Comparison of ENCODE assay signal across 17 cellular contexts in genomic region chr20:35510946-35511735, GRCh38. TPM values are rescaled to one million over a fixed set of nuclear protein-coding genes. Genes with fewer than 3 reads are reported as not detected.
A peak's percentile ranks its signal among the peaks of the same experiment; 100 is the strongest.
DNase-seq lines count a peak whose midpoint lies in the region; ATAC-seq and TF ChIP-seq lines count a peak whose summit lies in the region.
"Had no signal": no experiment of that assay in that cellular context is flagged by ENCODE, and none has a peak within 500 bp of the region (broad histone marks: within the 10 kb centered on the region; RNA-seq: fewer than 3 reads in every experiment).

No MANE protein-coding gene starts in this region.

- H3K4me3 Mint-ChIP-seq in glutamatergic neuron (ENCODE audit: unreplicated experiment) = no peak overlapping the region
- H3K4me3 Mint-ChIP-seq: CD8-positive, alpha-beta T cell; HFFc6 had no signal

- H3K36me3 ChIP-seq in OCI-LY7 (ENCODE audit: insufficient read depth, low read length) (peaks cover 81% of the 10 kb centered on the region), mammary epithelial cell (ENCODE audit: insufficient read depth, low read length) (peaks cover 8% of the 10 kb centered on the region), mesenchymal stem cell (ENCODE audit: control insufficient read depth in 1 of 2, insufficient read depth in 2 of 2, low read depth in 1 of 2, low read length in 2 of 2) (peaks cover 74 to 91% of the 10 kb centered on the region in 2 experiments)

- dilution Hi-C loops in mammary epithelial cell (cut with HindIII; ENCODE audit: low sequenced_read_pairs) = no loop called here

- no peak overlapping the region for H2AFZ ChIP-seq in OCI-LY7 (ENCODE audit: low read length)
- H2AFZ ChIP-seq in mammary epithelial cell (ENCODE audit: low read depth, low read length) = no peak overlapping the region
- H2AFZ ChIP-seq in mesenchymal stem cell (ENCODE audit: low read depth, low read length) = no peak overlapping the region

- H3K4me2 ChIP-seq in OCI-LY7 (ENCODE audit: low read length) (no peak overlapping the region), mammary epithelial cell (ENCODE audit: insufficient read depth, low read depth, low read length) (no peak overlapping the region), mesenchymal stem cell (ENCODE audit: low read length, poor library complexity, severe bottlenecking) (no peak overlapping the region)
- H3K4me2 ChIP-seq: BLaER1 treated with 17β-estradiol and CSF1 and Interleukin-3, amounts not matched to agents 10 nM and 100 nM had no signal

- peak overlapping the region; percentile 49 for H2AK5ac ChIP-seq in mesenchymal stem cell (ENCODE audit: low read length, severe bottlenecking)

- H4K20me1 ChIP-seq in OCI-LY7 (ENCODE audit: insufficient read depth, low read length) (no peaks in the 10 kb centered on the region), mammary epithelial cell (ENCODE audit: insufficient read depth, low read length) (no peaks in the 10 kb centered on the region)

- H3K4me1 ChIP-seq in OCI-LY7 (ENCODE audit: insufficient read depth, low read length, poor library complexity, severe bottlenecking) = peaks cover 3% of the 10 kb centered on the region
- H3K4me1 ChIP-seq in mammary epithelial cell (ENCODE audit: insufficient read depth, low read length) = peaks cover 15% of the 10 kb centered on the region
- peaks cover 19% of the 10 kb centered on the region for H3K4me1 ChIP-seq in mesenchymal stem cell (ENCODE audit: control insufficient read depth, insufficient read depth, low read depth, low read length)

- H2BK15ac ChIP-seq in mesenchymal stem cell (ENCODE audit: low read depth, poor library complexity, severe bottlenecking) = no peak overlapping the region

- no peaks in the 10 kb centered on the region for H3K9me2 ChIP-seq in OCI-LY7 (ENCODE audit: insufficient read depth, low read length)

- H3K23ac ChIP-seq in mesenchymal stem cell (ENCODE audit: low read length in 2 of 2) = no peak overlapping the region

- no peak for ATAC-seq in GM18517 (IDR thresholded peaks at IDR 0.05; ENCODE audit: unreplicated experiment)
- ATAC-seq: CD8-positive, alpha-beta T cell had no signal

- no peak overlapping the region for H3K14ac ChIP-seq in mesenchymal stem cell (ENCODE audit: low read length in 2 of 2)

- in situ Hi-C loops in mammary epithelial cell (cut with MboI; ENCODE audit: low sequenced_read_pairs in 2 of 2) = no loop called here

- H3K27ac ChIP-seq in OCI-LY7 (ENCODE audit: low read depth, low read length, poor library complexity, severe bottlenecking) = no peak overlapping the region
- no peak overlapping the region for H3K27ac ChIP-seq in mammary epithelial cell (ENCODE audit: insufficient read depth, low read depth, low read length)
- peak overlapping the region; percentile 85 for H3K27ac ChIP-seq in mesenchymal stem cell (ENCODE audit: low read length, poor library complexity, severe bottlenecking)
- H3K27ac ChIP-seq: BLaER1 treated with 17β-estradiol and CSF1 and Interleukin-3, amounts not matched to agents 10 nM and 100 nM; HL-60 had no signal

- TSS peak; percentile 87 for BruUV-seq in OCI-LY7 (replicated peaks; lab: Mats Ljungman, UMichigan)
- TSS peak; percentile 89 for BruUV-seq in mammary epithelial cell (replicated peaks; lab: Mats Ljungman, UMichigan)

- H3K4me1 Mint-ChIP-seq in glutamatergic neuron (ENCODE audit: low read depth, unreplicated experiment) = no peaks in the 10 kb centered on the region

- WGBS in mammary epithelial cell (ENCODE audit: low coverage, missing lambda C conversion rate) = 81% methylated on average over 10 of the region's 12 CpGs
- WGBS in mesenchymal stem cell = 94% methylated on average over 9 of the region's 12 CpGs

- intact Hi-C loops in OCI-LY7 (cut with micrococcal nuclease; ENCODE audit: unreplicated experiment) (no loop called here), mammary epithelial cell (cut with micrococcal nuclease) (loop anchor here (1.0 to 10.0 kb wide), 2 partner anchors 206 to 373 kb away; no protein-coding TSS in a partner anchor)

- H2BK120ac ChIP-seq in mesenchymal stem cell (ENCODE audit: low read depth, low read length) = no peak overlapping the region

- H3K9ac ChIP-seq in mammary epithelial cell (ENCODE audit: insufficient read depth, low read length) = no peak overlapping the region
- no peak overlapping the region for H3K9ac ChIP-seq in mesenchymal stem cell (ENCODE audit: low read length)

- no peak overlapping the region for H2BK5ac ChIP-seq in mesenchymal stem cell (ENCODE audit: low read depth, low read length, poor library complexity, severe bottlenecking)

- no peak overlapping the region for H2BK12ac ChIP-seq in mesenchymal stem cell (ENCODE audit: low read length in 2 of 2)

- H3K9me3 ChIP-seq in OCI-LY7 (ENCODE audit: low read length) = no peaks in the 10 kb centered on the region
- no peaks in the 10 kb centered on the region for H3K9me3 ChIP-seq in mammary epithelial cell (replicated peaks; ENCODE audit: insufficient read depth, low read length)
- no peaks in the 10 kb centered on the region for H3K9me3 ChIP-seq in mesenchymal stem cell (ENCODE audit: control insufficient read depth, low read length)
- H3K9me3 ChIP-seq: BLaER1 treated with 17β-estradiol and CSF1 and Interleukin-3, amounts not matched to agents 10 nM and 100 nM; MG63 had no signal

- H3K79me2 ChIP-seq in OCI-LY7 (ENCODE audit: insufficient read depth, low read depth, low read length) (no peaks in the 10 kb centered on the region), mammary epithelial cell (ENCODE audit: insufficient read depth, low read length) (no peaks in the 10 kb centered on the region)

- H3K18ac ChIP-seq in mesenchymal stem cell (ENCODE audit: low read depth in 1 of 2, low read length in 2 of 2) = no peak overlapping the region

- H3K4ac ChIP-seq in mesenchymal stem cell (ENCODE audit: low read depth in 1 of 2, low read length in 2 of 2) = no peak overlapping the region

- TF ChIP-seq CTCF in OCI-LY7 (conservative IDR thresholded peaks at IDR 0.05; ENCODE audit: low read length) (no peak), mammary epithelial cell (conservative IDR thresholded peaks at IDR 0.05 in 1 of 2, IDR thresholded peaks at IDR 0.05 in 1 of 2; ENCODE audit: extremely low read depth in 1 of 2, insufficient read depth in 1 of 2, low read depth in 1 of 2, low read length in 2 of 2) (no peak), glutamatergic neuron (IDR thresholded peaks at IDR 0.05; ENCODE audit: partially characterized antibody, unreplicated experiment) (no peak)

- CTCF ChIA-PET in OCI-LY7 (lab: Charles Lee; ENCODE audit: unreplicated experiment) = interaction anchor here (0.5 to 0.7 kb wide), 2 partner anchors 16 to 143 kb away, joined by 3 read pairs; no protein-coding TSS in a partner anchor
- CTCF ChIA-PET in mammary epithelial cell (lab: Charles Lee; ENCODE audit: low non-redundant PET) = no interaction called here

- DNase-seq in A172 (ENCODE audit: low spot score) (peak; percentile 69), OCI-LY7 (ENCODE audit: low spot score) (no peak), mammary epithelial cell (no peak), mesenchymal stem cell (peak; percentile 41), glutamatergic neuron (no peak), NCI-H774 (lab: John Stamatoyannopoulos, UW) (no peak)
- DNase-seq: CD8-positive, alpha-beta T cell; MG63; NCI-H1092; NCI-H1436 treated with DMSO at 0.1 percent for 48 hours; NCI-H446 treated with DMSO at 0.1 percent for 48 hours had no signal

- no peaks in the 10 kb centered on the region for H3K27me3 Mint-ChIP-seq in glutamatergic neuron (ENCODE audit: unreplicated experiment)

- peaks cover 24% of the 10 kb centered on the region for H3K79me1 ChIP-seq in mesenchymal stem cell (replicated peaks; ENCODE audit: low read length, poor library complexity, severe bottlenecking)

- H4K8ac ChIP-seq in mesenchymal stem cell (ENCODE audit: low read length) = no peak overlapping the region

- POLR2A ChIA-PET in OCI-LY7 (lab: Charles Lee) = no interaction called here

- no peaks in the 10 kb centered on the region for H3K36me3 Mint-ChIP-seq in glutamatergic neuron (ENCODE audit: unreplicated experiment)

- H3K27me3 ChIP-seq in mammary epithelial cell (ENCODE audit: insufficient read depth, low read length) = no peaks in the 10 kb centered on the region
- H3K27me3 ChIP-seq in mesenchymal stem cell (ENCODE audit: control insufficient read depth in 1 of 2, insufficient read depth in 1 of 2, low read length in 2 of 2) = no peaks in the 10 kb centered on the region
- H3K27me3 ChIP-seq: BLaER1 treated with 17β-estradiol and CSF1 and Interleukin-3, amounts not matched to agents 10 nM and 100 nM; MG63 had no signal

- H3K4me3 ChIP-seq in OCI-LY7 (ENCODE audit: low read depth, low read length, poor library complexity, severe bottlenecking) (no peak overlapping the region), mammary epithelial cell (replicated peaks in 1 of 3; ENCODE audit: insufficient read depth in 1 of 3, low read depth in 2 of 3, low read length in 3 of 3) (no peak overlapping the region), mesenchymal stem cell (ENCODE audit: insufficient read depth in 1 of 2, low read depth in 1 of 2, low read length in 2 of 2) (no peak overlapping the region)
- H3K4me3 ChIP-seq: BLaER1 treated with 17β-estradiol and CSF1 and Interleukin-3, amounts not matched to agents 10 nM and 100 nM; MG63 had no signal

- no peak overlapping the region for H4K91ac ChIP-seq in mesenchymal stem cell (ENCODE audit: low read length)

- no peaks in the 10 kb centered on the region for H3K9me3 Mint-ChIP-seq in glutamatergic neuron (ENCODE audit: unreplicated experiment)
- H3K9me3 Mint-ChIP-seq: CD8-positive, alpha-beta T cell; HFFc6 had no signal

- no peak overlapping the region for H3K27ac Mint-ChIP-seq in glutamatergic neuron (ENCODE audit: unreplicated experiment)
- H3K27ac Mint-ChIP-seq: CD8-positive, alpha-beta T cell; HFFc6 had no signal

RNA-seq across cellular contexts. Expression of gene C20orf173, which starts 18.3 kb away (rescaled TPM):
- total RNA-seq in A172 (2014; rRNA removed; shearing (Covaris generic)) = not detected in 2 replicates
- total RNA-seq in OCI-LY7 (2014; rRNA removed; shearing (Covaris generic)) = not detected in 2 replicates
- not detected in 2 replicates for total RNA-seq in OCI-LY7 (2022)
- not detected for total RNA-seq in mammary epithelial cell
- polyA plus RNA-seq in mammary epithelial cell = not detected
- polyA minus RNA-seq in mammary epithelial cell = not detected
- polyA plus RNA-seq in mesenchymal stem cell (2013, experiment 1 of 2) = not detected
- not detected for polyA plus RNA-seq in mesenchymal stem cell (2013, experiment 2 of 2)
- not detected for total RNA-seq in glutamatergic neuron (ENCODE audit: unreplicated experiment)
- total RNA-seq: CD8-positive, alpha-beta T cell; HFFc6; HT1080; IMR-90 had no signal
- polyA plus RNA-seq: IMR-90 had no signal

RNA-seq across cellular contexts. Expression of gene ERGIC3, which starts 30.7 kb away (rescaled TPM):
- total RNA-seq in A172 (2014; rRNA removed; shearing (Covaris generic)) = 258 TPM in 2 replicates
- total RNA-seq in OCI-LY7 (2014; rRNA removed; shearing (Covaris generic)) = 171 and 178 TPM in 2 replicates
- total RNA-seq in OCI-LY7 (2022) (170 and 177 TPM in 2 replicates), mammary epithelial cell (100 to 1,000 TPM; 172 to 320 TPM), glutamatergic neuron (ENCODE audit: unreplicated experiment) (233 TPM)
- 281 TPM for polyA plus RNA-seq in mammary epithelial cell
- 267 TPM for polyA minus RNA-seq in mammary epithelial cell
- polyA plus RNA-seq in mesenchymal stem cell (2013, experiment 1 of 2) = 181 TPM
- polyA plus RNA-seq in mesenchymal stem cell (2013, experiment 2 of 2) = 185 TPM

RNA-seq across cellular contexts. Expression of gene CEP250, which starts 55.7 kb away (rescaled TPM):
- 18.4 and 21.4 TPM in 2 replicates for total RNA-seq in A172 (2014; rRNA removed; shearing (Covaris generic))
- total RNA-seq in OCI-LY7 (2014; rRNA removed; shearing (Covaris generic)) = 28.6 and 31.6 TPM in 2 replicates
- total RNA-seq in OCI-LY7 (2022) (68.9 and 74.4 TPM in 2 replicates), mammary epithelial cell (10 to 100 TPM; 19.0 to 45.5 TPM), glutamatergic neuron (ENCODE audit: unreplicated experiment) (39.4 TPM)
- polyA plus RNA-seq in mammary epithelial cell = 6.9 TPM
- polyA minus RNA-seq in mammary epithelial cell = 86.2 TPM
- 8.5 TPM for polyA plus RNA-seq in mesenchymal stem cell (2013, experiment 1 of 2)
- polyA plus RNA-seq in mesenchymal stem cell (2013, experiment 2 of 2) = 8.0 TPM

Comparison
In these comparisons a context has a peak if more than half of its experiments do, and no peak if none do; other contexts are left out.
1. DNase-seq: peak in A172 (single experiment) and mesenchymal stem cell (single experiment); none in OCI-LY7 (single experiment), mammary epithelial cell (single experiment), glutamatergic neuron (single experiment) and NCI-H774 (single experiment).